8 cellular contexts compared by ENCODE assay signal in genomic region chr3:149534671-149535394, GRCh38.
DNase-seq lines count a peak whose midpoint lies in the region; ATAC-seq and TF ChIP-seq lines count a peak whose summit lies in the region.

No MANE protein-coding gene starts in this region.

- H3K4me3 Mint-ChIP-seq in glutamatergic neuron (ENCODE audit: unreplicated experiment), result peak overlapping the region; percentile 32
- no peak overlapping the region for H3K4me3 Mint-ChIP-seq in activated CD8-positive, alpha-beta T cell treated with anti-CD3 and anti-CD28 coated beads for 36 hours

- DNase-seq in HCEC 1CT (peak; percentile 73), RPMI7951 (ENCODE audit: low read depth) (peak; percentile 81), glutamatergic neuron (peak; percentile 28), skeletal muscle cell (ENCODE audit: low read depth) (peak; percentile 36), KBM-7 (no peak)
- DNase-seq in stimulated activated CD4-positive, alpha-beta T cell treated with anti-CD3 and anti-CD28 coated beads, Interleukin-2, amount 100 ng/mL, for 48 hours, result no peak
- no peak for DNase-seq in activated CD8-positive, alpha-beta T cell treated with anti-CD3 and anti-CD28 coated beads for 36 hours

- no peak for ATAC-seq in HG02678 (IDR thresholded peaks at IDR 0.05; ENCODE audit: unreplicated experiment)
- no peak for ATAC-seq in activated CD8-positive, alpha-beta T cell treated with anti-CD3 and anti-CD28 coated beads for 36 hours

- no peaks in the 10 kb centered on the region for H3K36me3 Mint-ChIP-seq in glutamatergic neuron (ENCODE audit: unreplicated experiment)
- H3K36me3 Mint-ChIP-seq in activated CD8-positive, alpha-beta T cell treated with anti-CD3 and anti-CD28 coated beads for 36 hours (ENCODE audit: low read depth), result no peaks in the 10 kb centered on the region

- intact Hi-C loops in activated CD8-positive, alpha-beta T cell treated with anti-CD3 and anti-CD28 coated beads for 36 hours (cut with micrococcal nuclease), result no loop called here

- H3K27me3 Mint-ChIP-seq in glutamatergic neuron (ENCODE audit: unreplicated experiment), result peaks cover 4% of the 10 kb centered on the region
- H3K27me3 Mint-ChIP-seq in activated CD8-positive, alpha-beta T cell treated with anti-CD3 and anti-CD28 coated beads for 36 hours, result peaks cover 2% of the 10 kb centered on the region

- no peaks in the 10 kb centered on the region for H3K9me3 Mint-ChIP-seq in glutamatergic neuron (ENCODE audit: unreplicated experiment)
- no peaks in the 10 kb centered on the region for H3K9me3 Mint-ChIP-seq in activated CD8-positive, alpha-beta T cell treated with anti-CD3 and anti-CD28 coated beads for 36 hours

- peak overlapping the region; percentile 79 for H3K27ac Mint-ChIP-seq in glutamatergic neuron (ENCODE audit: unreplicated experiment)
- H3K27ac Mint-ChIP-seq in activated CD8-positive, alpha-beta T cell treated with anti-CD3 and anti-CD28 coated beads for 36 hours, result no peak overlapping the region

- POLR2A ChIA-PET in activated CD8-positive, alpha-beta T cell treated with anti-CD3 and anti-CD28 coated beads for 36 hours (lab: Charles Lee), result interaction anchor here (0.6 kb wide), 1 partner anchor 1997 kb away, joined by 3 read pairs; no protein-coding TSS in a partner anchor

- peaks cover 25% of the 10 kb centered on the region for H3K4me1 Mint-ChIP-seq in glutamatergic neuron (ENCODE audit: low read depth, unreplicated experiment)
- H3K4me1 Mint-ChIP-seq in activated CD8-positive, alpha-beta T cell treated with anti-CD3 and anti-CD28 coated beads for 36 hours (ENCODE audit: low read depth), result peaks cover 6% of the 10 kb centered on the region

- H3K4me3 ChIP-seq in skeletal muscle cell (ENCODE audit: low read depth, low read length), result no peak overlapping the region

- CTCF ChIA-PET in activated CD8-positive, alpha-beta T cell treated with anti-CD3 and anti-CD28 coated beads for 36 hours (lab: Charles Lee), result interaction anchor here (0.6 to 2.2 kb wide), 3 partner anchors 17 to 237 kb away, joined by 3 to 6 read pairs (median 4); no protein-coding TSS in a partner anchor

- TF ChIP-seq CTCF in glutamatergic neuron (IDR thresholded peaks at IDR 0.05; ENCODE audit: partially characterized antibody, unreplicated experiment), result no peak
- no peak for TF ChIP-seq CTCF in activated CD8-positive, alpha-beta T cell treated with anti-CD3 and anti-CD28 coated beads for 36 hours (IDR thresholded peaks at IDR 0.05)

- in situ Hi-C loops in KBM-7 (cut with MboI; ENCODE audit: low pct_unique_long_range_greater_than_20kb, low sequenced_read_pairs), result no loop called here

Comparison
In these comparisons a context has a peak if more than half of its experiments do, and no peak if none do; other contexts are left out.
1. DNase-seq: peak in HCEC 1CT (single experiment), RPMI7951 (single experiment), glutamatergic neuron (single experiment) and skeletal muscle cell (single experiment); none in KBM-7 (single experiment), stimulated activated CD4-positive, alpha-beta T cell treated with anti-CD3 and anti-CD28 coated beads, Interleukin-2, amount 100 ng/mL, for 48 hours (0 of 2) and activated CD8-positive, alpha-beta T cell treated with anti-CD3 and anti-CD28 coated beads for 36 hours (single experiment).